31 cellular contexts compared by ENCODE assay signal in the genomic region with DNA sequence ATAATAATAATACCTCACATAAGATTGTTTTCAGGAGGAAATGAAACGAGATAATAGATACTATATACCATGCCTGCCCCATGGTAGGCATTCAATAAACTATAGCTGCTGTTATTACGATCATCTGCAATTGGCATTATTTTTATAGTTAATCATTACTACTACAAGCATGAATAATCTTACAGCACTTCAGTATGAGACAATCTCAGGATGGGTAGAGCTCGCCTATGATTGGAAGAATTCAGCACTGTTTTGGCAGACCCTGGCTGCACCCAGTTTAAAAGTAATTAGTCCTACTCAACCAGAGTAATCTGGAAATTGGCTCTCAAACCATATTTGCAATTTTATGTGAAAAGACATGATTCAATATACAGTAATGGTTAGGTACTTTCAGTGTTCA.
"Had no signal": no experiment of that assay in that cellular context is flagged by ENCODE, and none has a peak within 500 bp of the region (broad histone marks: within the 10 kb centered on the region; RNA-seq: fewer than 3 reads in every experiment).

No MANE protein-coding gene starts in this region.

- H3K4me3 Mint-ChIP-seq: activated B cell treated with CpG ODN at 0.5 μM for 24 hours; activated CD4-positive, alpha-beta memory T cell treated with anti-CD3 and anti-CD28 coated beads for 36 hours; activated CD4-positive, alpha-beta T cell treated with anti-CD3 and anti-CD28 coated beads, Interleukin-2, amount 10 ng/mL, durations not matched to agents 24 days and 14 days; activated CD8-positive, alpha-beta T cell treated with anti-CD3 and anti-CD28 coated beads for 36 hours; activated naive CD4-positive, alpha-beta T cell treated with anti-CD3 and anti-CD28 coated beads for 36 hours; activated naive CD8-positive, alpha-beta T cell treated with anti-CD3 and anti-CD28 coated beads for 36 hours; activated T-cell treated with anti-CD3 and anti-CD28 coated beads, Interleukin-2, amount 50 U/mL, for 4 hours; activated T-cell treated with anti-CD3 and anti-CD28 coated beads, Interleukin-2, amount 50 U/mL, for 72 hours; activated T-helper 1 cell treated with anti-CD3 and anti-CD28 coated beads, Interleukin-12 subunit alpha, Interleukin-12 subunit beta, Interleukin-2, Interleukin-4 antibody, amounts not matched to agents 30 ng/mL and 10 ng/mL and 1 ng/mL, durations not matched to agents 14 hours and 24 hours and 36 hours; activated T-helper 17 cell treated with anti-CD3 and anti-CD28 coated beads, Interleukin-2, amount 50 U/mL, for 72 hours; T-helper 1 cell treated with Interleukin-12 subunit alpha and Interleukin-12 subunit beta and Interleukin-4 antibody, amounts not matched to agents 30 μg/mL and 1 μg/mL, for 36 hours; T-helper 2 cell treated with Interferon-gamma antibody and Interleukin-4, amounts not matched to agents 5 μg/mL and 100 μg/mL, for 36 hours had no signal

- H3K36me3 Mint-ChIP-seq: activated CD4-positive, alpha-beta memory T cell treated with anti-CD3 and anti-CD28 coated beads for 36 hours; activated naive CD4-positive, alpha-beta T cell treated with anti-CD3 and anti-CD28 coated beads, Interleukin-2, amount 50 U/mL, for 72 hours; activated naive CD8-positive, alpha-beta T cell treated with anti-CD3 and anti-CD28 coated beads for 36 hours had no signal

- H3K27ac Mint-ChIP-seq: activated B cell treated with CpG ODN at 0.5 μM for 24 hours; activated CD4-positive, alpha-beta memory T cell treated with anti-CD3 and anti-CD28 coated beads for 36 hours; activated CD4-positive, alpha-beta T cell treated with anti-CD3 and anti-CD28 coated beads, Interleukin-2, amount 10 ng/mL, durations not matched to agents 24 days and 14 days; activated CD8-positive, alpha-beta T cell treated with anti-CD3 and anti-CD28 coated beads for 36 hours; activated naive CD4-positive, alpha-beta T cell treated with anti-CD3 and anti-CD28 coated beads for 36 hours; activated naive CD4-positive, alpha-beta T cell treated with anti-CD3 and anti-CD28 coated beads, Interleukin-2, amount 50 U/mL, for 72 hours; activated naive CD8-positive, alpha-beta T cell treated with anti-CD3 and anti-CD28 coated beads for 36 hours; activated T-cell treated with anti-CD3 and anti-CD28 coated beads, Interleukin-2, amount 50 U/mL, for 72 hours; activated T-helper 1 cell treated with anti-CD3 and anti-CD28 coated beads, Interleukin-12 subunit alpha, Interleukin-12 subunit beta, Interleukin-2, Interleukin-4 antibody, amounts not matched to agents 30 ng/mL and 10 ng/mL and 1 ng/mL, durations not matched to agents 14 hours and 24 hours and 36 hours; activated T-helper 17 cell treated with anti-CD3 and anti-CD28 coated beads, Interleukin-2, amount 50 U/mL, for 72 hours; T-helper 1 cell treated with Interleukin-12 subunit alpha and Interleukin-12 subunit beta and Interleukin-4 antibody, amounts not matched to agents 30 μg/mL and 1 μg/mL, for 36 hours; T-helper 2 cell treated with Interferon-gamma antibody and Interleukin-4, amounts not matched to agents 5 μg/mL and 100 μg/mL, for 36 hours had no signal

- H3K4me1 Mint-ChIP-seq: activated B cell treated with CpG ODN at 0.5 μM for 24 hours had no signal

- DNase-seq: activated B cell treated with CpG ODN at 0.5 μM for 24 hours; activated CD4-positive, alpha-beta memory T cell treated with anti-CD3 and anti-CD28 coated beads for 36 hours; activated CD4-positive, alpha-beta T cell treated with anti-CD3 and anti-CD28 coated beads for 4 hours; activated CD4-positive, alpha-beta T cell treated with anti-CD3 and anti-CD28 coated beads, Interleukin-2, amount 10 ng/mL, durations not matched to agents 24 days and 14 days; activated CD4-positive, alpha-beta T cell treated with anti-CD3 and anti-CD28 coated beads, Interleukin-2, amount 50 U/mL, for 1 hour; activated CD4-positive, alpha-beta T cell treated with anti-CD3 and anti-CD28 coated beads, Interleukin-2, amount 50 U/mL, for 4 hours; activated CD4-positive, CD25-positive, alpha-beta regulatory T cell treated with anti-CD3 and anti-CD28 coated beads, Interleukin-2, amount 50 U/mL, for 72 hours; activated CD8-positive, alpha-beta memory T cell treated with anti-CD3 and anti-CD28 coated beads, Interleukin-2, amount 50 U/mL, for 4 hours; activated CD8-positive, alpha-beta T cell treated with anti-CD3 and anti-CD28 coated beads for 36 hours; activated effector memory CD4-positive, alpha-beta T cell treated with anti-CD3 and anti-CD28 coated beads, Interleukin-2, amount 50 U/mL, for 16 hours; activated gamma-delta T cell treated with Interleukin-2 at 50 U/mL for 16 hours; activated naive CD4-positive, alpha-beta T cell; activated naive CD4-positive, alpha-beta T cell treated with anti-CD3 and anti-CD28 coated beads for 36 hours; activated naive CD8-positive, alpha-beta T cell treated with anti-CD3 and anti-CD28 coated beads for 36 hours; activated T-cell treated with anti-CD3 and anti-CD28 coated beads for 4 hours; activated T-cell treated with anti-CD3 and anti-CD28 coated beads, Interleukin-2, amount 50 U/mL, for 1 hour; activated T-cell treated with anti-CD3 and anti-CD28 coated beads, Interleukin-2, amount 50 U/mL, for 4 hours; activated T-cell treated with anti-CD3 and anti-CD28 coated beads, Interleukin-2, amount 50 U/mL, for 72 hours; adrenal gland; amniotic stem cell; aorta; body of pancreas; brain microvascular endothelial cell; central memory CD4-positive, alpha-beta T cell; T-helper 2 cell; T-helper 9 cell had no signal

- H3K9me3 Mint-ChIP-seq: activated B cell treated with CpG ODN at 0.5 μM for 24 hours; activated CD4-positive, alpha-beta memory T cell treated with anti-CD3 and anti-CD28 coated beads for 36 hours; activated CD4-positive, alpha-beta T cell treated with anti-CD3 and anti-CD28 coated beads, Interleukin-2, amount 10 ng/mL, durations not matched to agents 24 days and 14 days; activated CD8-positive, alpha-beta T cell treated with anti-CD3 and anti-CD28 coated beads for 36 hours; activated naive CD4-positive, alpha-beta T cell treated with anti-CD3 and anti-CD28 coated beads for 36 hours; activated naive CD4-positive, alpha-beta T cell treated with anti-CD3 and anti-CD28 coated beads, Interleukin-2, amount 50 U/mL, for 72 hours; activated naive CD8-positive, alpha-beta T cell treated with anti-CD3 and anti-CD28 coated beads for 36 hours; activated T-cell treated with anti-CD3 and anti-CD28 coated beads, Interleukin-2, amount 50 U/mL, for 4 hours; activated T-cell treated with anti-CD3 and anti-CD28 coated beads, Interleukin-2, amount 50 U/mL, for 72 hours; activated T-helper 1 cell treated with anti-CD3 and anti-CD28 coated beads, Interleukin-12 subunit alpha, Interleukin-12 subunit beta, Interleukin-2, Interleukin-4 antibody, amounts not matched to agents 30 ng/mL and 10 ng/mL and 1 ng/mL, durations not matched to agents 14 hours and 24 hours and 36 hours; activated T-helper 17 cell treated with anti-CD3 and anti-CD28 coated beads, Interleukin-2, amount 50 U/mL, for 72 hours; T-helper 1 cell treated with Interleukin-12 subunit alpha and Interleukin-12 subunit beta and Interleukin-4 antibody, amounts not matched to agents 30 μg/mL and 1 μg/mL, for 36 hours; T-helper 2 cell treated with Interferon-gamma antibody and Interleukin-4, amounts not matched to agents 5 μg/mL and 100 μg/mL, for 36 hours had no signal

- H3K27me3 Mint-ChIP-seq: activated B cell treated with CpG ODN at 0.5 μM for 24 hours; activated naive CD8-positive, alpha-beta T cell treated with anti-CD3 and anti-CD28 coated beads for 36 hours; activated T-helper 17 cell treated with anti-CD3 and anti-CD28 coated beads, Interleukin-2, amount 50 U/mL, for 72 hours had no signal
